Comparison of ENCODE assay signal across 12 cellular contexts in the genomic region with DNA sequence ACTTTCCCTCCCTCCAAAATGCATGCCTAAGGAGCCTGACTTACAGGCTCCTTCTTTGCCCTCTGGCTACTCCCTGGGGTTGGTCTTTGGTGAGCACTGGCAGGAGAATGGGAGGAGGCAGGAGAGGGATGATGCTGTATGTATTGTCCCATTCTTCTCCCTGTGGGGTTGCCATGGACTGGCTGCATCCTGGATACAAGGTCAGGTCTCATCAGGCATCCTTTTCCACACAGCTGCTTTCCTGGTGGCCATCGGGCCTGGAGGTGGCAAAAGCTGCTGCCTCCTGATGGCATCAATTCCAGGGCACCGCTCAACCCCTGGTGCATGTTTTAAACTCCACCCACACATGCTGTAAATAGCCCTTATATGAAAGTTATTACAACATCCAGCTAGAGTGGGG.
DNase-seq lines count a peak whose midpoint lies in the region; ATAC-seq and TF ChIP-seq lines count a peak whose summit lies in the region.
"Had no signal": no experiment of that assay in that cellular context is flagged by ENCODE, and none has a peak within 500 bp of the region (broad histone marks: within the 10 kb centered on the region; RNA-seq: fewer than 3 reads in every experiment).

No MANE protein-coding gene starts in this region.

- H3K27me3 Mint-ChIP-seq in activated naive CD4-positive, alpha-beta T cell treated with anti-CD3 and anti-CD28 coated beads, Interleukin-2, amount 10 ng/mL, durations not matched to agents 7 days and 5 days, result no peaks in the 10 kb centered on the region
- H3K27me3 Mint-ChIP-seq in activated CD4-positive, alpha-beta memory T cell treated with anti-CD3 and anti-CD28 coated beads, Interleukin-2, amount 10 ng/mL, durations not matched to agents 7 days and 5 days, result no peaks in the 10 kb centered on the region

- H3K4me3 ChIP-seq in stomach (no peak overlapping the region), neuronal stem cell (ENCODE audit: low read length in 2 of 2) (no peak overlapping the region)
- H3K4me3 ChIP-seq: GM23338, neural progenitor cell, right lobe of liver had no signal

- peak overlapping the region; percentile 80 for H3K27ac Mint-ChIP-seq in activated naive CD4-positive, alpha-beta T cell treated with anti-CD3 and anti-CD28 coated beads, Interleukin-2, amount 10 ng/mL, durations not matched to agents 7 days and 5 days
- peak overlapping the region; percentile 79 for H3K27ac Mint-ChIP-seq in activated CD4-positive, alpha-beta memory T cell treated with anti-CD3 and anti-CD28 coated beads, Interleukin-2, amount 10 ng/mL, durations not matched to agents 7 days and 5 days
- H3K27ac Mint-ChIP-seq: GM23338, neural progenitor cell had no signal

- H2BK120ac ChIP-seq in neuronal stem cell (ENCODE audit: low read depth, low read length), result no peak overlapping the region

- no peak overlapping the region for H2AK5ac ChIP-seq in neuronal stem cell (ENCODE audit: low read depth, low read length)

- H3K27ac ChIP-seq in stomach (peak overlapping the region in 3 of 5 donors; percentile 14 to 20 (median 20)), neuronal stem cell (replicated peaks; ENCODE audit: low read length) (no peak overlapping the region)
- H3K27ac ChIP-seq: neural progenitor cell had no signal

- intact Hi-C loops in stomach (cut with DNase I; ENCODE audit: low total_unique reads), result no loop called here

- H3K4me1 ChIP-seq in stomach (peaks cover 0 to 9% (median 0%) of the 10 kb centered on the region in 4 donors), neuronal stem cell (ENCODE audit: control insufficient read depth in 2 of 2, insufficient read depth in 1 of 2, low read depth in 1 of 2, low read length in 2 of 2) (peaks cover 7 to 27% of the 10 kb centered on the region in 2 donors)
- H3K4me1 ChIP-seq: neural progenitor cell had no signal

- H2BK15ac ChIP-seq in neuronal stem cell (ENCODE audit: low read length), result no peak overlapping the region

- H3K23ac ChIP-seq in neuronal stem cell (ENCODE audit: low read depth, low read length, poor library complexity), result no peak overlapping the region

- H3K14ac ChIP-seq in neuronal stem cell (ENCODE audit: low read length), result no peak overlapping the region

- CTCF ChIA-PET in activated naive CD4-positive, alpha-beta T cell treated with anti-CD3 and anti-CD28 coated beads, Interleukin-2, amount 10 ng/mL, durations not matched to agents 7 days and 5 days (lab: Charles Lee), result interaction anchor here (1.1 kb wide), 1 partner anchor 12 kb away, joined by 3 read pairs; no protein-coding TSS in a partner anchor
- CTCF ChIA-PET in activated CD4-positive, alpha-beta memory T cell treated with anti-CD3 and anti-CD28 coated beads, Interleukin-2, amount 10 ng/mL, durations not matched to agents 7 days and 5 days (lab: Charles Lee), result interaction anchor here (0.7 to 1.6 kb wide), 2 partner anchors 15 to 39 kb away, joined by 3 to 5 read pairs; no protein-coding TSS in a partner anchor

- no peak for TF ChIP-seq CTCF in stomach (IDR thresholded peaks at IDR 0.05)

- H3K9me3 Mint-ChIP-seq in activated naive CD4-positive, alpha-beta T cell treated with anti-CD3 and anti-CD28 coated beads, Interleukin-2, amount 10 ng/mL, durations not matched to agents 7 days and 5 days, result no peaks in the 10 kb centered on the region
- no peaks in the 10 kb centered on the region for H3K9me3 Mint-ChIP-seq in activated CD4-positive, alpha-beta memory T cell treated with anti-CD3 and anti-CD28 coated beads, Interleukin-2, amount 10 ng/mL, durations not matched to agents 7 days and 5 days
- H3K9me3 Mint-ChIP-seq: GM23338, neural progenitor cell had no signal

- H2BK12ac ChIP-seq in neuronal stem cell (ENCODE audit: low read length), result no peak overlapping the region

- H2BK5ac ChIP-seq in neuronal stem cell (ENCODE audit: low read length), result no peak overlapping the region

- peaks cover 86% of the 10 kb centered on the region for H3K4me1 Mint-ChIP-seq in activated naive CD4-positive, alpha-beta T cell treated with anti-CD3 and anti-CD28 coated beads, Interleukin-2, amount 10 ng/mL, durations not matched to agents 7 days and 5 days
- peaks cover 74% of the 10 kb centered on the region for H3K4me1 Mint-ChIP-seq in activated CD4-positive, alpha-beta memory T cell treated with anti-CD3 and anti-CD28 coated beads, Interleukin-2, amount 10 ng/mL, durations not matched to agents 7 days and 5 days

- H3K4me2 ChIP-seq in neuronal stem cell (ENCODE audit: insufficient read depth, low read length, poor library complexity, severe bottlenecking), result no peak overlapping the region
- H3K4me2 ChIP-seq: GM23338, neural progenitor cell had no signal

- H3K27me3 ChIP-seq in stomach (no peaks in the 10 kb centered on the region), neuronal stem cell (ENCODE audit: control insufficient read depth in 3 of 3, insufficient read depth in 3 of 3, low read depth in 1 of 3, low read length in 3 of 3) (no peaks in the 10 kb centered on the region)
- H3K27me3 ChIP-seq: neural progenitor cell, right lobe of liver had no signal

- ATAC-seq in GM21717 (IDR thresholded peaks at IDR 0.05; ENCODE audit: unreplicated experiment), result no peak
- ATAC-seq: GM23338 had no signal

- no peak overlapping the region for H2AFZ ChIP-seq in neuronal stem cell (ENCODE audit: low read length)
- H2AFZ ChIP-seq: GM23338, neural progenitor cell had no signal

- H3K9me3 ChIP-seq in stomach (no peaks in the 10 kb centered on the region), neuronal stem cell (replicated peaks in 1 of 2; ENCODE audit: control insufficient read depth in 2 of 2, insufficient read depth in 1 of 2, low read depth in 1 of 2, low read length in 2 of 2) (no peaks in the 10 kb centered on the region)
- H3K9me3 ChIP-seq: right lobe of liver had no signal

- H3K4ac ChIP-seq in neuronal stem cell (ENCODE audit: low read length), result no peak overlapping the region

- H3K36me3 Mint-ChIP-seq in activated naive CD4-positive, alpha-beta T cell treated with anti-CD3 and anti-CD28 coated beads, Interleukin-2, amount 10 ng/mL, durations not matched to agents 7 days and 5 days, result peaks cover 10% of the 10 kb centered on the region
- peaks cover 6% of the 10 kb centered on the region for H3K36me3 Mint-ChIP-seq in activated CD4-positive, alpha-beta memory T cell treated with anti-CD3 and anti-CD28 coated beads, Interleukin-2, amount 10 ng/mL, durations not matched to agents 7 days and 5 days (ENCODE audit: low read depth)
- H3K36me3 Mint-ChIP-seq: neural progenitor cell had no signal

- no peak for TF ChIP-seq EP300 in stomach (IDR thresholded peaks at IDR 0.05)

- no peak overlapping the region for H3K4me3 Mint-ChIP-seq in activated naive CD4-positive, alpha-beta T cell treated with anti-CD3 and anti-CD28 coated beads, Interleukin-2, amount 10 ng/mL, durations not matched to agents 7 days and 5 days
- H3K4me3 Mint-ChIP-seq in activated CD4-positive, alpha-beta memory T cell treated with anti-CD3 and anti-CD28 coated beads, Interleukin-2, amount 10 ng/mL, durations not matched to agents 7 days and 5 days, result no peak overlapping the region
- H3K4me3 Mint-ChIP-seq: GM23338, neural progenitor cell had no signal

- WGBS in stomach, 5 donors, result 85 to 94% (median 87%) methylated on average over 2 of the region's 2 CpGs
- no CpG with 5 or more reads among the region's 2 CpGs for WGBS in neuronal stem cell (ENCODE audit: extremely low coverage in 2 of 2, insufficient read length in 2 of 2, insufficient replicate concordance in 1 of 2), 2 donors

- no peak overlapping the region for H3K9ac ChIP-seq in neuronal stem cell (ENCODE audit: low read depth, low read length, poor library complexity)
- H3K9ac ChIP-seq: neural progenitor cell had no signal

- no peak for TF ChIP-seq POLR2A in stomach (IDR thresholded peaks at IDR 0.05)

- no peak overlapping the region for H3K18ac ChIP-seq in neuronal stem cell (ENCODE audit: low read length)

- H3K79me1 ChIP-seq in neuronal stem cell (ENCODE audit: low read depth, low read length), result no peaks in the 10 kb centered on the region

- no peak for DNase-seq in activated naive CD4-positive, alpha-beta T cell treated with anti-CD3 and anti-CD28 coated beads, Interleukin-2, amount 10 ng/mL, durations not matched to agents 7 days and 5 days
- no peak for DNase-seq in activated naive CD4-positive, alpha-beta T cell (lab: John Stamatoyannopoulos, UW)
- no peak for DNase-seq in activated CD4-positive, alpha-beta memory T cell treated with anti-CD3 and anti-CD28 coated beads, Interleukin-2, amount 10 ng/mL, durations not matched to agents 7 days and 5 days
- DNase-seq in islet precursor cell (peak; percentile 55), stomach (no peak), SHP77 treated with DMSO at 0.1 percent for 48 hours (lab: John Stamatoyannopoulos, UW) (no peak), neuronal stem cell (ENCODE audit: low spot score) (no peak)
- DNase-seq: right lobe of liver; stimulated activated naive CD4-positive, alpha-beta T cell treated with Interleukin-2 at 50 U/mL for 16 hours had no signal

- H4K91ac ChIP-seq in neuronal stem cell (ENCODE audit: low read depth, low read length, poor library complexity), result no peak overlapping the region

- H3K36me3 ChIP-seq in stomach (no peaks in the 10 kb centered on the region), neuronal stem cell (replicated peaks in 1 of 2; ENCODE audit: control insufficient read depth in 2 of 2, insufficient read depth in 2 of 2, low read length in 2 of 2) (no peaks in the 10 kb centered on the region)
- H3K36me3 ChIP-seq: neural progenitor cell, right lobe of liver had no signal

- POLR2A ChIA-PET in activated CD4-positive, alpha-beta memory T cell treated with anti-CD3 and anti-CD28 coated beads, Interleukin-2, amount 10 ng/mL, durations not matched to agents 7 days and 5 days (lab: Charles Lee), result interaction anchor here (1.5 to 10.8 kb wide), 6 partner anchors 15 to 191 kb away, joined by 3 to 146 read pairs (median 4); no protein-coding TSS in a partner anchor

- no peak overlapping the region for H4K8ac ChIP-seq in neuronal stem cell (ENCODE audit: low read depth, low read length)
